8 cellular contexts compared by ENCODE assay signal in genomic region chr4:119629142-119629471, GRCh38.
DNase-seq lines count a peak whose midpoint lies in the region; ATAC-seq and TF ChIP-seq lines count a peak whose summit lies in the region.

No MANE protein-coding gene starts in this region.

- H3K36me3 ChIP-seq in RWPE2 (ENCODE audit: low read depth), result no peaks in the 10 kb centered on the region

- H3K27ac ChIP-seq in RWPE2 (ENCODE audit: poor library complexity, severe bottlenecking) (no peak overlapping the region), substantia nigra (ENCODE audit: low read depth, low read length, poor library complexity, severe bottlenecking) (no peak overlapping the region)

- no peaks in the 10 kb centered on the region for H3K27me3 ChIP-seq in RWPE2 (ENCODE audit: insufficient read depth, poor library complexity, severe bottlenecking)

- intact Hi-C loops in head of caudate nucleus (cut with DNase I), result no loop called here

- peak; percentile 76 for TF ChIP-seq CTCF in RWPE2 (IDR thresholded peaks at IDR 0.05; ENCODE audit: poor library complexity, severe bottlenecking)
- no peak for TF ChIP-seq CTCF in foreskin fibroblast (IDR thresholded peaks at IDR 0.05; ENCODE audit: low read depth, low read length)
- TF ChIP-seq CTCF in retinal pigment epithelial cell (conservative IDR thresholded peaks at IDR 0.05; ENCODE audit: low read depth, low read length), result no peak

- H3K9me3 ChIP-seq in RWPE2 (ENCODE audit: severe bottlenecking), result no peaks in the 10 kb centered on the region

- DNase-seq in RWPE2 (ENCODE audit: low spot score) (no peak), foreskin fibroblast (no peak), retinal pigment epithelial cell (ENCODE audit: low read depth) (no peak), substantia nigra (lab: John Stamatoyannopoulos, UW) (no peak), head of caudate nucleus (no peak), AG20443 (ENCODE audit: low spot score) (no peak)

- peak overlapping the region; percentile 42 for H3K4me3 ChIP-seq in RWPE2 (ENCODE audit: severe bottlenecking)
- H3K4me3 ChIP-seq in foreskin fibroblast (ENCODE audit: low read depth in 1 of 2, low read length in 2 of 2), result peak overlapping the region; percentile 81 to 90
- peak overlapping the region; percentile 75 for H3K4me3 ChIP-seq in retinal pigment epithelial cell (ENCODE audit: low read length)

- ATAC-seq in GM18867 (IDR thresholded peaks at IDR 0.05; ENCODE audit: unreplicated experiment) (peak; percentile 35), HG02623 (IDR thresholded peaks at IDR 0.05; ENCODE audit: unreplicated experiment) (peak; percentile 23), RWPE2 (ENCODE audit: low read depth) (peak; percentile 37)

- peaks cover 3% of the 10 kb centered on the region for H3K4me1 ChIP-seq in RWPE2 (ENCODE audit: insufficient read depth, poor library complexity, severe bottlenecking)
